ENCODE assay signal across 20 cellular contexts in genomic region chr7:1763033-1763432, GRCh38.
"Had no signal": no experiment of that assay in that cellular context is flagged by ENCODE, and none has a peak within 500 bp of the region (broad histone marks: within the 10 kb centered on the region; RNA-seq: fewer than 3 reads in every experiment).

No MANE protein-coding gene starts in this region.

- H3K9ac ChIP-seq: SK-N-SH had no signal

- H3K36me3 ChIP-seq: MG63 had no signal

- H3K27me3 ChIP-seq: MG63 had no signal

- DNase-seq: Karpas-422, KG1, MG63, NCI-H1092, NCI-H1105 treated with DMSO at 0.1 percent for 48 hours, NCI-H1417 treated with DMSO at 0.1 percent for 48 hours, NCI-H146, NCI-H1694 treated with DMSO at 0.1 percent for 48 hours, NCI-H1930, NCI-H2081, NCI-H2107, NCI-H2227 treated with DMSO at 0.1 percent for 48 hours, NCI-H524 treated with DMSO at 0.1 percent for 48 hours, NCI-H69, NCI-H774, RPMI8226, SHP77, SK-N-SH had no signal

- H3K4me2 ChIP-seq: SK-N-SH had no signal

- H3K4me3 ChIP-seq: MG63 had no signal

- H3K9me3 ChIP-seq: SK-N-SH had no signal

- H3K27ac ChIP-seq: HL-60 had no signal

- FAIRE-seq: RCC 7860 had no signal
